ENCODE assay signal across 9 cellular contexts in the genomic region with DNA sequence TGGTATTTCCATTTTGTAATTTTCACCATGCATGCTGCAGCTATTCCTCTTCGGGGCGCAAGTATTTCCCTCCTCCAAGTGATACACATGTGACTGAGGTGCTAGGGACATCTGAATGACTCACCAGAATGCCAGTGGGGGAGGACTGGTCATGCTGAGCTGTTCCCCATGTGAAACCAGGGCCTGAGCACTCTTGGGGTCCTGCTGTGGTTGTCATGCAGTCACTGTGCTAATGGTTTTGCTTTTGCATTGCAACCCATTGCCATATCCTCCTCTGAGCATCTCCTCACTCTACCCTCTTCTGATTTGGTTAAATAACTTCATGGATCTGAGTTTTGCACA. TPM values are rescaled to one million over a fixed set of nuclear protein-coding genes. Genes with fewer than 3 reads are reported as not detected.
DNase-seq lines count a peak whose midpoint lies in the region; ATAC-seq and TF ChIP-seq lines count a peak whose summit lies in the region.
"Had no signal": no experiment of that assay in that cellular context is flagged by ENCODE, and none has a peak within 500 bp of the region (broad histone marks: within the 10 kb centered on the region; RNA-seq: fewer than 3 reads in every experiment).

No MANE protein-coding gene starts in this region.

- H3K4me1 Mint-ChIP-seq in CD8-positive, alpha-beta T cell (ENCODE audit: low read depth), result peaks cover 97% of the 10 kb centered on the region
- H3K4me1 Mint-ChIP-seq in WTC11, result peaks cover 3% of the 10 kb centered on the region

- H3K27ac Mint-ChIP-seq in CD8-positive, alpha-beta T cell, result peak overlapping the region; percentile 90
- no peak overlapping the region for H3K27ac Mint-ChIP-seq in WTC11

- H3K27ac ChIP-seq in CD8-positive, alpha-beta T cell (ENCODE audit: low read depth, low read length), result no peak overlapping the region
- H3K27ac ChIP-seq in uterus, result no peak overlapping the region

- POLR2A ChIA-PET in CD8-positive, alpha-beta T cell (lab: Charles Lee), result interaction anchor here (1.0 to 6.8 kb wide), 10 partner anchors 8 to 73 kb away, joined by 3 to 87 read pairs (median 11); a partner anchor contains a TSS
- POLR2A ChIA-PET in WTC11 (lab: Charles Lee), result no interaction called here

- no peaks in the 10 kb centered on the region for H3K27me3 Mint-ChIP-seq in CD8-positive, alpha-beta T cell (ENCODE audit: low read depth)
- no peaks in the 10 kb centered on the region; the same call in 1 of the 2 replicates for H3K27me3 Mint-ChIP-seq in WTC11 (ENCODE audit: low read depth)

- peaks cover 84% of the 10 kb centered on the region for H3K36me3 ChIP-seq in CD8-positive, alpha-beta T cell (ENCODE audit: insufficient read depth, low read length)
- H3K36me3 ChIP-seq in H7 (replicated peaks; ENCODE audit: control insufficient read depth, insufficient read depth, low read length), result no peaks in the 10 kb centered on the region
- no peaks in the 10 kb centered on the region for H3K36me3 ChIP-seq in uterus

- no peak for TF ChIP-seq POLR2A in uterus (IDR thresholded peaks at IDR 0.05)

- H3K27me3 ChIP-seq in CD8-positive, alpha-beta T cell (ENCODE audit: insufficient read depth, low read length), result no peaks in the 10 kb centered on the region
- no peaks in the 10 kb centered on the region for H3K27me3 ChIP-seq in H7 (ENCODE audit: control insufficient read depth, insufficient read depth, low read length)
- H3K27me3 ChIP-seq in uterus, result no peaks in the 10 kb centered on the region

- CTCF ChIA-PET in CD8-positive, alpha-beta T cell (lab: Charles Lee), result interaction anchor here (0.9 to 1.4 kb wide), 4 partner anchors 17 to 113 kb away, joined by 3 to 6 read pairs (median 4); no protein-coding TSS in a partner anchor
- CTCF ChIA-PET in WTC11 (lab: Charles Lee), result no interaction called here

- no peak for DNase-seq in CD8-positive, alpha-beta T cell
- DNase-seq in RKO (ENCODE audit: low spot score) (peak; percentile 77), fibroblast of mammary gland (ENCODE audit: low read depth) (peak; percentile 36), foreskin fibroblast (no peak), WTC11 (ENCODE audit: low spot score) (no peak), H7 (no peak), uterus (no peak)

- no peaks in the 10 kb centered on the region for H3K9me3 ChIP-seq in CD8-positive, alpha-beta T cell (ENCODE audit: low read length)
- H3K9me3 ChIP-seq in uterus, result no peaks in the 10 kb centered on the region

- H3K36me3 Mint-ChIP-seq in CD8-positive, alpha-beta T cell, result peaks cover 98% of the 10 kb centered on the region
- no peaks in the 10 kb centered on the region for H3K36me3 Mint-ChIP-seq in WTC11

- no peak overlapping the region for H3K4me3 ChIP-seq in CD8-positive, alpha-beta T cell (ENCODE audit: low read depth, low read length)
- H3K4me3 ChIP-seq in fibroblast of mammary gland (ENCODE audit: control insufficient read depth, low read depth, low read length) (no peak overlapping the region), foreskin fibroblast (ENCODE audit: low read depth in 1 of 2, low read length in 2 of 2) (no peak overlapping the region), H7 (ENCODE audit: insufficient read depth, low read depth, low read length) (no peak overlapping the region), uterus (no peak overlapping the region)

- no peak for TF ChIP-seq CTCF in CD8-positive, alpha-beta T cell (IDR thresholded peaks at IDR 0.05)
- TF ChIP-seq CTCF in fibroblast of mammary gland (conservative IDR thresholded peaks at IDR 0.05; ENCODE audit: control insufficient read depth, insufficient read depth, low read depth, low read length), result no peak
- TF ChIP-seq CTCF in foreskin fibroblast (IDR thresholded peaks at IDR 0.05; ENCODE audit: low read depth, low read length), result no peak
- no peak for TF ChIP-seq CTCF in WTC11 (IDR thresholded peaks at IDR 0.05)
- no peak for TF ChIP-seq CTCF in uterus (IDR thresholded peaks at IDR 0.05)

- intact Hi-C loops in CD8-positive, alpha-beta T cell (cut with DNase I, micrococcal nuclease), result loop anchor here (1.0 to 5.0 kb wide), 5 partner anchors 11 to 37 kb away; a partner anchor contains a TSS
- intact Hi-C loops in uterus (cut with DNase I; ENCODE audit: low total_unique reads), result no loop called here

- H3K4me1 ChIP-seq in CD8-positive, alpha-beta T cell (ENCODE audit: insufficient read depth, low read length), result peaks cover 98% of the 10 kb centered on the region
- H3K4me1 ChIP-seq in uterus, result no peaks in the 10 kb centered on the region

- no peak for ATAC-seq in CD8-positive, alpha-beta T cell
- ATAC-seq in GM18868 (IDR thresholded peaks at IDR 0.05; ENCODE audit: unreplicated experiment) (peak; percentile 30), WTC11 (no peak)
- ATAC-seq: sciatic nerve had no signal

- H3K9me3 Mint-ChIP-seq in CD8-positive, alpha-beta T cell, result no peaks in the 10 kb centered on the region
- no peaks in the 10 kb centered on the region for H3K9me3 Mint-ChIP-seq in WTC11

- peak overlapping the region; percentile 74 for H3K4me3 Mint-ChIP-seq in CD8-positive, alpha-beta T cell
- no peak overlapping the region for H3K4me3 Mint-ChIP-seq in WTC11

TF ChIP-seq in WTC11, 78 proteins besides CTCF, POLR2A, EP300 and RAD21:
- TF ChIP-seq, protein P1, sequence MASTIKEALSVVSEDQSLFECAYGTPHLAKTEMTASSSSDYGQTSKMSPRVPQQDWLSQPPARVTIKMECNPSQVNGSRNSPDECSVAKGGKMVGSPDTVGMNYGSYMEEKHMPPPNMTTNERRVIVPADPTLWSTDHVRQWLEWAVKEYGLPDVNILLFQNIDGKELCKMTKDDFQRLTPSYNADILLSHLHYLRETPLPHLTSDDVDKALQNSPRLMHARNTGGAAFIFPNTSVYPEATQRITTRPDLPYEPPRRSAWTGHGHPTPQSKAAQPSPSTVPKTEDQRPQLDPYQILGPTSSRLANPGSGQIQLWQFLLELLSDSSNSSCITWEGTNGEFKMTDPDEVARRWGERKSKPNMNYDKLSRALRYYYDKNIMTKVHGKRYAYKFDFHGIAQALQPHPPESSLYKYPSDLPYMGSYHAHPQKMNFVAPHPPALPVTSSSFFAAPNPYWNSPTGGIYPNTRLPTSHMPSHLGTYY (CRISPR knock-in tag; IDR thresholded peaks at IDR 0.05), result no peak
- TF ChIP-seq, protein P2, sequence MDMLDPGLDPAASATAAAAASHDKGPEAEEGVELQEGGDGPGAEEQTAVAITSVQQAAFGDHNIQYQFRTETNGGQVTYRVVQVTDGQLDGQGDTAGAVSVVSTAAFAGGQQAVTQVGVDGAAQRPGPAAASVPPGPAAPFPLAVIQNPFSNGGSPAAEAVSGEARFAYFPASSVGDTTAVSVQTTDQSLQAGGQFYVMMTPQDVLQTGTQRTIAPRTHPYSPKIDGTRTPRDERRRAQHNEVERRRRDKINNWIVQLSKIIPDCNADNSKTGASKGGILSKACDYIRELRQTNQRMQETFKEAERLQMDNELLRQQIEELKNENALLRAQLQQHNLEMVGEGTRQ (CRISPR knock-in tag; IDR thresholded peaks at IDR 0.05), result no peak
- no peak for TF ChIP-seq IRF2 (CRISPR knock-in tag; IDR thresholded peaks at IDR 0.05; ENCODE audit: borderline replicate concordance, low read depth)
- TF ChIP-seq SOX15 (CRISPR knock-in tag; IDR thresholded peaks at IDR 0.05), result no peak
TF ChIP-seq in WTC11: peak in this region for 0.

RNA-seq across cellular contexts. Expression of a gene that starts 35.2 kb away (rescaled TPM):
- total RNA-seq in CD8-positive, alpha-beta T cell, result 100 to 1,000 TPM; 222 to 231 TPM
- total RNA-seq in WTC11 (2021) (0.37 to 0.55 TPM (median 0.52 TPM) in 3 replicates), uterus (1 to 10 TPM in 2 of 4 donors, under 1 TPM in 2; 0.41 to 2.8 (median 1.8) TPM)
- 0.03 and 0.15 TPM in 2 replicates for total RNA-seq in H7 (2014; rRNA removed; shearing (Covaris generic))

RNA-seq across cellular contexts. Expression of a gene that starts 49.7 kb away (rescaled TPM):
- not detected for total RNA-seq in CD8-positive, alpha-beta T cell
- total RNA-seq in WTC11 (2021) (not detected in 3 replicates), uterus (not detected)
- total RNA-seq in H7 (2014; rRNA removed; shearing (Covaris generic)), result not detected in 2 replicates
- total RNA-seq: sciatic nerve had no signal

RNA-seq across cellular contexts. Expression of a gene that starts 50.1 kb away (rescaled TPM):
- 100 to 1,000 TPM; 270 to 304 TPM for total RNA-seq in CD8-positive, alpha-beta T cell
- total RNA-seq in WTC11 (2021) (95.3 to 102 TPM (median 101 TPM) in 3 replicates), uterus (10 to 100 TPM; 11.3 to 51.5 (median 13.6) TPM)
- total RNA-seq in H7 (2014; rRNA removed; shearing (Covaris generic)), result 14.3 and 20.5 TPM in 2 replicates

Comparison
In these comparisons a context has a peak if more than half of its experiments do, and no peak if none do; other contexts are left out.
1. DNase-seq: peak in RKO (single experiment) and fibroblast of mammary gland (single experiment); none in CD8-positive, alpha-beta T cell (0 of 7), foreskin fibroblast (0 of 2), WTC11 (single experiment), H7 (single experiment) and uterus (0 of 2).
2. RNA of a gene that starts 35.2 kb away (total RNA-seq): 222 to 231 TPM in CD8-positive, alpha-beta T cell; 0.41 to 2.8 TPM in uterus, 0.37 to 0.55 TPM in WTC11 and 0.03 to 0.15 TPM in H7; every median in the first group is over 10 times any median in the second.